21 cellular contexts compared by ENCODE assay signal in the genomic region with DNA sequence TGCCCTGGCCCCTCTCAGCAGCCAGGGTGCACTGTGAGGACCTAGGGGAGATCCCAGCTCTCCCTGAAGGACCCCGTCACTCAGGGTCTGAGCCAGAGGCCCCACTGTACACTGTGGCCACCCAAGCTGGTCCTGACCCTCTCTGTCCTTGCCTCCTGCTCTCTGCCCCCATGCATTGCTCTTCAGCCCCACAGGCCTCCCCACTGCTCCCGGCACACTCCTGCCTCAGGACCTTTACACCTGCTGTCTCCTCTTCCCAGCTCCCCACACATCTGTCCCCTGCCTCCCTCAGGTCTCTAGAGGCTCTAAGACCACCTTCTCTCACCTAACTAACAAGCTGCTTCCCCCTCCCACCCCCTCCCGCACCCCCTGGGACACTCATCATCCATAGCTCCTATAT.
"Had no signal": no experiment of that assay in that cellular context is flagged by ENCODE, and none has a peak within 500 bp of the region (broad histone marks: within the 10 kb centered on the region; RNA-seq: fewer than 3 reads in every experiment).

No MANE protein-coding gene starts in this region.

- FAIRE-seq: colon, frontal cortex had no signal

- H3K9me3 Mint-ChIP-seq: natural killer cell treated with Interleukin-12 subunit alpha and Interleukin-12 subunit beta and Interleukin-15 and Interleukin-18, amount 100 ng/mL, for 72 hours; stimulated activated naive B cell treated with anti-CD40 and anti-IgM and Interleukin-4, amounts not matched to agents 10 μg/mL and 1 μg/mL and 100 μg/mL, for 72 hours; stimulated activated naive CD8-positive, alpha-beta T cell treated with anti-CD3 and anti-CD28 coated beads, Interleukin-15, Interleukin-2, amounts not matched to agents 100 ng/mL and 50 ng/mL, for 24 hours had no signal

- DNase-seq: central memory CD4-positive, alpha-beta T cell; dorsolateral prefrontal cortex; effector CD4-positive, alpha-beta T cell; head of caudate nucleus; left ventricle myocardium inferior; lower lobe of right lung; occipital lobe; ovary; stimulated activated CD4-positive, alpha-beta T cell treated with anti-CD3 and anti-CD28 coated beads, Interleukin-2, amount 100 ng/mL, for 24 hours; stimulated activated CD4-positive, alpha-beta T cell treated with anti-CD3 and anti-CD28 coated beads, Interleukin-4, amount 100 ng/mL, for 24 hours; stimulated activated naive B cell treated with anti-CD40 and anti-IgM and Interleukin-4, amounts not matched to agents 10 μg/mL and 1 μg/mL and 100 μg/mL, for 72 hours; upper lobe of left lung; uterus had no signal

- H3K9me3 ChIP-seq: left ventricle myocardium inferior, lower lobe of right lung, ovary, thoracic aorta, tibial nerve, upper lobe of left lung, uterus had no signal

- H3K27me3 Mint-ChIP-seq: stimulated activated naive CD8-positive, alpha-beta T cell treated with anti-CD3 and anti-CD28 coated beads, Interleukin-15, Interleukin-2, amounts not matched to agents 100 ng/mL and 50 ng/mL, for 24 hours had no signal

- H3K36me3 ChIP-seq: left ventricle myocardium inferior, lower lobe of right lung, ovary, thoracic aorta, tibial nerve, upper lobe of left lung, uterus had no signal

- ATAC-seq: lower lobe of right lung, sciatic nerve had no signal

- H3K4me3 ChIP-seq: dorsolateral prefrontal cortex, left ventricle myocardium inferior, lower lobe of right lung, ovary, smooth muscle cell, thoracic aorta, tibial nerve, upper lobe of left lung, uterus had no signal

- H3K27me3 ChIP-seq: dorsolateral prefrontal cortex, ovary, tibial nerve, upper lobe of left lung, uterus had no signal

- H3K27ac Mint-ChIP-seq: natural killer cell treated with Interleukin-12 subunit alpha and Interleukin-12 subunit beta and Interleukin-15 and Interleukin-18, amount 100 ng/mL, for 72 hours; stimulated activated naive B cell treated with anti-CD40 and anti-IgM and Interleukin-4, amounts not matched to agents 10 μg/mL and 1 μg/mL and 100 μg/mL, for 72 hours; stimulated activated naive CD8-positive, alpha-beta T cell treated with anti-CD3 and anti-CD28 coated beads, Interleukin-15, Interleukin-2, amounts not matched to agents 100 ng/mL and 50 ng/mL, for 24 hours had no signal

- H3K4me1 ChIP-seq: uterus had no signal

- H3K4me3 Mint-ChIP-seq: natural killer cell treated with Interleukin-12 subunit alpha and Interleukin-12 subunit beta and Interleukin-15 and Interleukin-18, amount 100 ng/mL, for 72 hours; stimulated activated naive B cell treated with anti-CD40 and anti-IgM and Interleukin-4, amounts not matched to agents 10 μg/mL and 1 μg/mL and 100 μg/mL, for 72 hours; stimulated activated naive CD8-positive, alpha-beta T cell treated with anti-CD3 and anti-CD28 coated beads, Interleukin-15, Interleukin-2, amounts not matched to agents 100 ng/mL and 50 ng/mL, for 24 hours had no signal

- H3K4me2 ChIP-seq: smooth muscle cell had no signal

- H3K36me3 Mint-ChIP-seq: natural killer cell treated with Interleukin-12 subunit alpha and Interleukin-12 subunit beta and Interleukin-15 and Interleukin-18, amount 100 ng/mL, for 72 hours; stimulated activated naive B cell treated with anti-CD40 and anti-IgM and Interleukin-4, amounts not matched to agents 10 μg/mL and 1 μg/mL and 100 μg/mL, for 72 hours had no signal

- H3K27ac ChIP-seq: dorsolateral prefrontal cortex, left ventricle myocardium inferior, lower lobe of right lung, ovary, thoracic aorta, tibial nerve, upper lobe of left lung, uterus had no signal
